Comparison of ENCODE assay signal across 23 cellular contexts in the genomic region with DNA sequence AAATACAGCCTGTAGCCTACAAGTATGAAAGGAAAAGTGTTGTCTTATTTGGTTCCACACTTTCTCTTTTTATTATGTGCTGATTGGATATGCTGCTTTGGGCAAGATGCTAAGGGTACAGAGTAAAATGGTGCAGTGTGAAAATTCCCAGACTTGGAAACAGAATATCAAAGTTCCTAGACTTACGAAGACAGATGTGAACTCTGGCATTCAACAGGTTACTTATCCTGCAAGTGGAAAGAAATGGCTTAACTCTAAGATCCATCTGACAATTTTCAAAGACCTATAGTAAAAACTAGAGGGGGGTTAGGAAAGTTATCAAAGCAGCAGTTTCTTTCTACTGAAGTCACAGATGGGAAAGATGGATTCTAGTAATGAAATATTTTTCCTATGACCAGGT. TPM values are rescaled to one million over a fixed set of nuclear protein-coding genes. Genes with fewer than 3 reads are reported as not detected.
DNase-seq lines count a peak whose midpoint lies in the region; ATAC-seq, FAIRE-seq and TF ChIP-seq lines count a peak whose summit lies in the region.
"Had no signal": no experiment of that assay in that cellular context is flagged by ENCODE, and none has a peak within 500 bp of the region (broad histone marks: within the 10 kb centered on the region; RNA-seq: fewer than 3 reads in every experiment).

No MANE protein-coding gene starts in this region.

- CTCF ChIA-PET in HepG2 (lab: Yijun Ruan, JAX; ENCODE audit: low intra/inter-chr PET ratio, low total read pairs) (no interaction called here), HEK293 (lab: Yijun Ruan, JAX) (interaction anchor here (0.6 kb wide), 1 partner anchor 166 kb away, joined by 5 read pairs; no protein-coding TSS in a partner anchor)

- H2BK120ac ChIP-seq in mesenchymal stem cell (ENCODE audit: low read depth, low read length), result no peak overlapping the region

- in situ Hi-C loops in HepG2 (cut with HindIII; ENCODE audit: extremely low pct_ligation_motif_present, low pct_unique_long_range_greater_than_20kb), result no loop called here

- no peak for TF ChIP-seq CTCF in HepG2 (CRISPR knock-in tag; IDR thresholded peaks at IDR 0.05)
- TF ChIP-seq CTCF in right lobe of liver (IDR thresholded peaks at IDR 0.05), result no peak
- no peak for TF ChIP-seq CTCF in HEK293 (tag by site-specific recombination; IDR thresholded peaks at IDR 0.05)

- H3K4ac ChIP-seq in mesenchymal stem cell (ENCODE audit: low read depth in 1 of 2, low read length in 2 of 2), result no peak overlapping the region

- no peaks in the 10 kb centered on the region for H3K79me1 ChIP-seq in mesenchymal stem cell (replicated peaks; ENCODE audit: low read length, poor library complexity, severe bottlenecking)

- no peak overlapping the region for H2BK15ac ChIP-seq in mesenchymal stem cell (ENCODE audit: low read depth, poor library complexity, severe bottlenecking)

- H3K18ac ChIP-seq in mesenchymal stem cell (ENCODE audit: low read depth in 1 of 2, low read length in 2 of 2), result no peak overlapping the region

- H3K36me3 ChIP-seq in HepG2 (replicated peaks in 1 of 2; ENCODE audit: control insufficient read depth in 1 of 2, insufficient read depth in 2 of 2, low read length in 2 of 2), result peaks cover 11 to 35% of the 10 kb centered on the region in 2 experiments; a peak in 4 of 5 replicates
- H3K36me3 ChIP-seq in right lobe of liver, result peaks cover 0 to 26% (median 6%) of the 10 kb centered on the region in 4 donors
- peaks cover 28 to 81% of the 10 kb centered on the region in 2 experiments for H3K36me3 ChIP-seq in HEK293 (ENCODE audit: control insufficient read depth in 2 of 2, insufficient read depth in 1 of 2, low read length in 2 of 2)
- H3K36me3 ChIP-seq in adipocyte (ENCODE audit: control insufficient read depth, insufficient read depth, low read length, severe bottlenecking), result peaks cover 89% of the 10 kb centered on the region
- H3K36me3 ChIP-seq in mesenchymal stem cell (ENCODE audit: control insufficient read depth in 1 of 2, insufficient read depth in 2 of 2, low read depth in 1 of 2, low read length in 2 of 2), result peaks cover 13 to 91% of the 10 kb centered on the region in 2 experiments

- peaks cover 62% of the 10 kb centered on the region for H3K4me1 ChIP-seq in HepG2 (ENCODE audit: insufficient read depth, low read length)
- H3K4me1 ChIP-seq in right lobe of liver, result peaks cover 0 to 28% (median 10%) of the 10 kb centered on the region in 4 donors
- H3K4me1 ChIP-seq in HEK293 (ENCODE audit: control insufficient read depth, insufficient read depth, low read length), result no peaks in the 10 kb centered on the region
- peaks cover 45% of the 10 kb centered on the region for H3K4me1 ChIP-seq in adipocyte (ENCODE audit: control insufficient read depth, insufficient read depth, low read length)
- no peaks in the 10 kb centered on the region for H3K4me1 ChIP-seq in mesenchymal stem cell (ENCODE audit: control insufficient read depth, insufficient read depth, low read depth, low read length)
- H3K4me1 ChIP-seq: BE2C had no signal

- FAIRE-seq in HepG2 (lab: Jason Lieb, UNC), result peak; percentile 12
- FAIRE-seq: D721Med, GM12878, GM12892, GM18507 had no signal

- TF ChIP-seq EP300 in HepG2 (IDR thresholded peaks at IDR 0.05; ENCODE audit: low read depth in 2 of 2, low read length in 2 of 2), result no peak
- no peak for TF ChIP-seq EP300 in HepG2 (CRISPR knock-in tag; IDR thresholded peaks at IDR 0.05; ENCODE audit: borderline replicate concordance)

- 100% methylated on average over 1 of the region's 1 CpG for WGBS in HepG2 (ENCODE audit: low lambda C conversion rate)
- 100% methylated on average over 1 of the region's 1 CpG for WGBS in right lobe of liver (ENCODE audit: insufficient coverage, low coverage, low lambda C conversion rate, missing lambda C conversion rate)
- WGBS in mesenchymal stem cell, result no CpG with 5 or more reads among the region's 1 CpG

- POLR2A ChIA-PET in HepG2 (lab: Yijun Ruan, JAX), result interaction anchor here (1.8 kb wide), 1 partner anchor 23 kb away, joined by 6 read pairs; no protein-coding TSS in a partner anchor
- POLR2A ChIA-PET in HEK293 (lab: Yijun Ruan, JAX), result no interaction called here

- ATAC-seq in HepG2 (no peak), right lobe of liver (no peak), HG02938 (IDR thresholded peaks at IDR 0.05; ENCODE audit: unreplicated experiment) (no peak)
- ATAC-seq: GM12878 had no signal

- no TSS peak for BruUV-seq in HepG2 (replicated peaks; lab: Mats Ljungman, UMichigan)

- no peak overlapping the region for H4K91ac ChIP-seq in mesenchymal stem cell (ENCODE audit: low read length)

- no peak overlapping the region for H3K23ac ChIP-seq in mesenchymal stem cell (ENCODE audit: low read length in 2 of 2)

- peaks cover 2% of the 10 kb centered on the region for H3K79me2 ChIP-seq in HepG2 (ENCODE audit: insufficient read depth, low read length)

- H3K9ac ChIP-seq in HepG2 (ENCODE audit: insufficient read depth, low read depth, low read length) (no peak overlapping the region), adipocyte (ENCODE audit: low read length) (peak overlapping the region; percentile 23), mesenchymal stem cell (ENCODE audit: low read length) (no peak overlapping the region)
- H3K9ac ChIP-seq: BLaER1 had no signal

- H3K9me3 ChIP-seq in HepG2 (ENCODE audit: low read length) (no peaks in the 10 kb centered on the region), right lobe of liver (no peaks in the 10 kb centered on the region), HEK293 (ENCODE audit: control insufficient read depth, insufficient read depth, low read depth, low read length) (no peaks in the 10 kb centered on the region), adipocyte (ENCODE audit: control insufficient read depth, low read length) (no peaks in the 10 kb centered on the region), mesenchymal stem cell (ENCODE audit: control insufficient read depth, low read length) (no peaks in the 10 kb centered on the region)
- H3K9me3 ChIP-seq: BE2C, BLaER1 had no signal

- H3K27me3 ChIP-seq in HepG2 (ENCODE audit: control insufficient read depth in 1 of 2, insufficient read depth in 2 of 2, low read length in 2 of 2) (no peaks in the 10 kb centered on the region), right lobe of liver (no peaks in the 10 kb centered on the region), adipocyte (replicated peaks; ENCODE audit: control insufficient read depth, insufficient read depth, low read length) (no peaks in the 10 kb centered on the region), mesenchymal stem cell (ENCODE audit: control insufficient read depth in 1 of 2, insufficient read depth in 1 of 2, low read length in 2 of 2) (no peaks in the 10 kb centered on the region)
- H3K27me3 ChIP-seq: BE2C, BLaER1 had no signal

- H2AFZ ChIP-seq in HepG2 (ENCODE audit: low read length), result no peak overlapping the region
- H2AFZ ChIP-seq in mesenchymal stem cell (ENCODE audit: low read depth, low read length), result no peak overlapping the region

- H4K20me1 ChIP-seq in HepG2 (ENCODE audit: insufficient read depth, low read length), result no peaks in the 10 kb centered on the region
- H4K20me1 ChIP-seq: BLaER1 had no signal

- H3K4me3 ChIP-seq in HepG2 (replicated peaks in 1 of 3; ENCODE audit: insufficient read depth in 1 of 3, low read depth in 2 of 3, low read length in 3 of 3) (no peak overlapping the region), right lobe of liver (no peak overlapping the region), HEK293 (ENCODE audit: low read depth, low read length) (no peak overlapping the region), adipocyte (ENCODE audit: low read length) (no peak overlapping the region), mesenchymal stem cell (ENCODE audit: insufficient read depth in 1 of 2, low read depth in 1 of 2, low read length in 2 of 2) (no peak overlapping the region)
- H3K4me3 ChIP-seq: BLaER1, GM12878 had no signal

- H3K14ac ChIP-seq in mesenchymal stem cell (ENCODE audit: low read length in 2 of 2), result no peak overlapping the region

- H2BK12ac ChIP-seq in mesenchymal stem cell (ENCODE audit: low read length in 2 of 2), result no peak overlapping the region

- TF ChIP-seq POLR2A in HepG2 (IDR thresholded peaks at IDR 0.05; ENCODE audit: insufficient read depth in 1 of 2, low read depth in 2 of 2, low read length in 2 of 2) (no peak), right lobe of liver (IDR thresholded peaks at IDR 0.05) (no peak)

- DNase-seq in HepG2 (ENCODE audit: low spot score), result no peak
- no peak for DNase-seq in right lobe of liver
- DNase-seq in adipocyte (ENCODE audit: low read depth), result no peak
- DNase-seq in D341Med (ENCODE audit: low spot score), result no peak
- DNase-seq in mesenchymal stem cell, result no peak
- DNase-seq: ACHN; BE2C; C1 segment of cervical spinal cord; CD4-positive, alpha-beta memory T cell; CD4-positive, CD25-positive, alpha-beta regulatory T cell; CD8-positive, alpha-beta memory T cell; COR-L47; DMS79 treated with DMSO at 0.1 percent for 48 hours; EL; GDM1 had no signal

- H2BK5ac ChIP-seq in mesenchymal stem cell (ENCODE audit: low read depth, low read length, poor library complexity, severe bottlenecking), result no peak overlapping the region

- H3K27ac ChIP-seq in HepG2 (ENCODE audit: extremely low read length, insufficient read depth, low read length) (peak overlapping the region; percentile 78), right lobe of liver (no peak overlapping the region), HEK293 (ENCODE audit: extremely low read depth, low read depth, low read length) (no peak overlapping the region), mesenchymal stem cell (ENCODE audit: low read length, poor library complexity, severe bottlenecking) (no peak overlapping the region)
- H3K27ac ChIP-seq: 22Rv1, BLaER1 had no signal

- H3K4me2 ChIP-seq in HepG2 (ENCODE audit: low read depth, low read length), result no peak overlapping the region
- no peak overlapping the region for H3K4me2 ChIP-seq in mesenchymal stem cell (ENCODE audit: low read length, poor library complexity, severe bottlenecking)
- H3K4me2 ChIP-seq: BLaER1 had no signal

- H4K8ac ChIP-seq in mesenchymal stem cell (ENCODE audit: low read length), result no peak overlapping the region

- no peak overlapping the region for H2AK5ac ChIP-seq in mesenchymal stem cell (ENCODE audit: low read length, severe bottlenecking)

- no peak for TF ChIP-seq RAD21 in HepG2 (CRISPR knock-in tag; IDR thresholded peaks at IDR 0.05)

- intact Hi-C loops in HepG2 (cut with micrococcal nuclease; ENCODE audit: unreplicated experiment) (no loop called here), right lobe of liver (cut with DNase I) (no loop called here)

RNA-seq across cellular contexts. Expression of gene CUTC, which starts 24.1 kb away (rescaled TPM):
- 25.8 and 36.5 TPM in 2 replicates for total RNA-seq in HepG2 (2016; rRNA removed; fragmentation: Illumina TruSeq; extraction: Trizol)
- 6.6 and 6.8 TPM in 2 replicates for total RNA-seq in HepG2 (2016; cell fraction: cytosol; rRNA removed; fragmentation: Illumina TruSeq; extraction: Trizol; ENCODE audit: low read depth)
- 28.5 and 37.2 TPM in 2 replicates for total RNA-seq in HepG2 (2016; cell fraction: insoluble cytoplasmic fraction; rRNA removed; fragmentation: Illumina TruSeq; extraction: Trizol)
- 10.7 and 13.4 TPM in 2 replicates for total RNA-seq in HepG2 (2016; cell fraction: membrane; rRNA removed; fragmentation: Illumina TruSeq; extraction: Trizol)
- total RNA-seq in HepG2 (2016; cell fraction: nucleus; rRNA removed; fragmentation: Illumina TruSeq; extraction: Trizol), result 17.5 and 20.5 TPM in 2 replicates
- 17.7 and 22.3 TPM in 2 replicates for polyA plus RNA-seq in HepG2 (2011; rRNA removed)
- 11.7 and 17.5 TPM in 2 replicates for polyA plus RNA-seq in HepG2 (2011; cell fraction: cytosol; rRNA removed)
- polyA plus RNA-seq in HepG2 (2011; cell fraction: nucleus; rRNA removed), result 13.6 and 18.8 TPM in 2 replicates
- 24.1 and 29.0 TPM in 2 replicates for polyA plus RNA-seq in HepG2 (2012)
- 4.9 and 6.1 TPM in 2 replicates for polyA plus RNA-seq in HepG2 (2016; cell fraction: cytosol; fragmentation: Illumina TruSeq; extraction: Trizol; ENCODE audit: low read depth)
- polyA plus RNA-seq in HepG2 (2016; cell fraction: insoluble cytoplasmic fraction; fragmentation: Illumina TruSeq; extraction: Trizol; ENCODE audit: low read depth), result 34.4 and 40.4 TPM in 2 replicates
- polyA plus RNA-seq in HepG2 (2016; cell fraction: membrane; fragmentation: Illumina TruSeq; extraction: Trizol; ENCODE audit: low read depth), result 9.0 and 10.3 TPM in 2 replicates
- polyA plus RNA-seq in HepG2 (2016; cell fraction: nucleus; fragmentation: Illumina TruSeq; extraction: Trizol; ENCODE audit: insufficient read depth, low read depth), result 23.9 and 24.5 TPM in 2 replicates
- polyA minus RNA-seq in HepG2 (2011; rRNA and poly(A)+ RNA removed; ENCODE audit: low replicate concordance), result 22.2 and 41.0 TPM in 2 replicates
- 6.5 and 6.7 TPM in 2 replicates for polyA minus RNA-seq in HepG2 (2011; cell fraction: cytosol; rRNA and poly(A)+ RNA removed)
- polyA minus RNA-seq in HepG2 (2011; cell fraction: nucleus; rRNA and poly(A)+ RNA removed), result 30.2 and 32.3 TPM in 2 replicates
- total RNA-seq in right lobe of liver, result 10 to 100 TPM; 10.2 to 22.8 (median 15.8) TPM
- polyA plus RNA-seq in mesenchymal stem cell (2013, experiment 1 of 2), result 11.2 TPM
- 11.2 TPM for polyA plus RNA-seq in mesenchymal stem cell (2013, experiment 2 of 2)

RNA-seq across cellular contexts. Expression of gene COX15, which starts 24.2 kb away (rescaled TPM):
- total RNA-seq in HepG2 (2016; rRNA removed; fragmentation: Illumina TruSeq; extraction: Trizol), result 44.7 and 59.4 TPM in 2 replicates
- total RNA-seq in HepG2 (2016; cell fraction: cytosol; rRNA removed; fragmentation: Illumina TruSeq; extraction: Trizol; ENCODE audit: low read depth), result 4.9 and 5.6 TPM in 2 replicates
- 44.5 and 56.7 TPM in 2 replicates for total RNA-seq in HepG2 (2016; cell fraction: insoluble cytoplasmic fraction; rRNA removed; fragmentation: Illumina TruSeq; extraction: Trizol)
- 15.8 and 19.5 TPM in 2 replicates for total RNA-seq in HepG2 (2016; cell fraction: membrane; rRNA removed; fragmentation: Illumina TruSeq; extraction: Trizol)
- 22.2 and 24.1 TPM in 2 replicates for total RNA-seq in HepG2 (2016; cell fraction: nucleus; rRNA removed; fragmentation: Illumina TruSeq; extraction: Trizol)
- polyA plus RNA-seq in HepG2 (2011; rRNA removed), result 17.4 and 19.2 TPM in 2 replicates
- 8.0 and 11.2 TPM in 2 replicates for polyA plus RNA-seq in HepG2 (2011; cell fraction: cytosol; rRNA removed)
- polyA plus RNA-seq in HepG2 (2011; cell fraction: nucleus; rRNA removed), result 10.1 and 13.7 TPM in 2 replicates
- polyA plus RNA-seq in HepG2 (2012), result 16.0 and 25.6 TPM in 2 replicates
- polyA plus RNA-seq in HepG2 (2016; cell fraction: cytosol; fragmentation: Illumina TruSeq; extraction: Trizol; ENCODE audit: low read depth), result 3.4 and 4.0 TPM in 2 replicates
- 40.4 and 40.7 TPM in 2 replicates for polyA plus RNA-seq in HepG2 (2016; cell fraction: insoluble cytoplasmic fraction; fragmentation: Illumina TruSeq; extraction: Trizol; ENCODE audit: low read depth)
- 9.5 and 10.0 TPM in 2 replicates for polyA plus RNA-seq in HepG2 (2016; cell fraction: membrane; fragmentation: Illumina TruSeq; extraction: Trizol; ENCODE audit: low read depth)
- polyA plus RNA-seq in HepG2 (2016; cell fraction: nucleus; fragmentation: Illumina TruSeq; extraction: Trizol; ENCODE audit: insufficient read depth, low read depth), result 25.7 and 26.1 TPM in 2 replicates
- 18.4 and 29.2 TPM in 2 replicates for polyA minus RNA-seq in HepG2 (2011; rRNA and poly(A)+ RNA removed; ENCODE audit: low replicate concordance)
- 12.0 and 14.7 TPM in 2 replicates for polyA minus RNA-seq in HepG2 (2011; cell fraction: cytosol; rRNA and poly(A)+ RNA removed)
- 13.5 and 15.9 TPM in 2 replicates for polyA minus RNA-seq in HepG2 (2011; cell fraction: nucleus; rRNA and poly(A)+ RNA removed)
- total RNA-seq in right lobe of liver, result 10 to 100 TPM; 22.4 to 29.0 (median 23.4) TPM
- polyA plus RNA-seq in mesenchymal stem cell (2013, experiment 1 of 2), result 13.5 TPM
- 13.4 TPM for polyA plus RNA-seq in mesenchymal stem cell (2013, experiment 2 of 2)

RNA-seq across cellular contexts. Expression of gene ABCC2, which starts 26.3 kb away (rescaled TPM):
- total RNA-seq in HepG2 (2016; rRNA removed; fragmentation: Illumina TruSeq; extraction: Trizol), result 69.6 and 181 TPM in 2 replicates
- 31.3 and 40.8 TPM in 2 replicates for total RNA-seq in HepG2 (2016; cell fraction: cytosol; rRNA removed; fragmentation: Illumina TruSeq; extraction: Trizol; ENCODE audit: low read depth)
- 67.7 and 182 TPM in 2 replicates for total RNA-seq in HepG2 (2016; cell fraction: insoluble cytoplasmic fraction; rRNA removed; fragmentation: Illumina TruSeq; extraction: Trizol)
- 50.0 and 56.1 TPM in 2 replicates for total RNA-seq in HepG2 (2016; cell fraction: membrane; rRNA removed; fragmentation: Illumina TruSeq; extraction: Trizol)
- total RNA-seq in HepG2 (2016; cell fraction: nucleus; rRNA removed; fragmentation: Illumina TruSeq; extraction: Trizol), result 355 and 375 TPM in 2 replicates
- 494 and 497 TPM in 2 replicates for polyA plus RNA-seq in HepG2 (2011; rRNA removed)
- polyA plus RNA-seq in HepG2 (2011; cell fraction: cytosol; rRNA removed), result 143 and 146 TPM in 2 replicates
- polyA plus RNA-seq in HepG2 (2011; cell fraction: nucleus; rRNA removed), result 1,936 and 2,090 TPM in 2 replicates
- 190 and 211 TPM in 2 replicates for polyA plus RNA-seq in HepG2 (2012)
- 15.4 and 16.6 TPM in 2 replicates for polyA plus RNA-seq in HepG2 (2016; cell fraction: cytosol; fragmentation: Illumina TruSeq; extraction: Trizol; ENCODE audit: low read depth)
- polyA plus RNA-seq in HepG2 (2016; cell fraction: insoluble cytoplasmic fraction; fragmentation: Illumina TruSeq; extraction: Trizol; ENCODE audit: low read depth), result 60.6 and 62.7 TPM in 2 replicates
- 30.7 and 37.6 TPM in 2 replicates for polyA plus RNA-seq in HepG2 (2016; cell fraction: membrane; fragmentation: Illumina TruSeq; extraction: Trizol; ENCODE audit: low read depth)
- polyA plus RNA-seq in HepG2 (2016; cell fraction: nucleus; fragmentation: Illumina TruSeq; extraction: Trizol; ENCODE audit: insufficient read depth, low read depth), result 729 and 777 TPM in 2 replicates
- polyA minus RNA-seq in HepG2 (2011; rRNA and poly(A)+ RNA removed; ENCODE audit: low replicate concordance), result 436 and 561 TPM in 2 replicates
- polyA minus RNA-seq in HepG2 (2011; cell fraction: cytosol; rRNA and poly(A)+ RNA removed), result 86.9 and 93.4 TPM in 2 replicates
- 718 and 929 TPM in 2 replicates for polyA minus RNA-seq in HepG2 (2011; cell fraction: nucleus; rRNA and poly(A)+ RNA removed)
- 100 to 1,000 TPM; 136 to 372 (median 156) TPM for total RNA-seq in right lobe of liver
- 0.58 TPM for polyA plus RNA-seq in mesenchymal stem cell (2013, experiment 1 of 2)
- 0.42 TPM for polyA plus RNA-seq in mesenchymal stem cell (2013, experiment 2 of 2)
